Comparison of ENCODE assay signal across 1 cellular context in genomic region chr7:1101580-1102431, GRCh38.
TF ChIP-seq lines count a peak whose summit lies in the region.

No MANE protein-coding gene starts in this region.

TF ChIP-seq in IMR-90, 13 proteins besides CTCF, POLR2A, EP300 and RAD21:
- TF ChIP-seq RFX5 (IDR thresholded peaks at IDR 0.05; ENCODE audit: low read depth, low read length) = no peak
- no peak for TF ChIP-seq MXI1 (IDR thresholded peaks at IDR 0.05; ENCODE audit: borderline replicate concordance, low read depth, low read length)
- no peak for TF ChIP-seq RCOR1 (IDR thresholded peaks at IDR 0.05; ENCODE audit: insufficient replicate concordance, low read length)
- no peak for TF ChIP-seq SMC3 (IDR thresholded peaks at IDR 0.05; ENCODE audit: low read depth, low read length)
- TF ChIP-seq FOS (IDR thresholded peaks at IDR 0.05; ENCODE audit: low read depth, low read length) = no peak
- TF ChIP-seq CHD1 (IDR thresholded peaks at IDR 0.05; ENCODE audit: low read depth, low read length) = no peak
- TF ChIP-seq BHLHE40 (IDR thresholded peaks at IDR 0.05; ENCODE audit: low read depth, low read length) = no peak
- TF ChIP-seq MAZ (IDR thresholded peaks at IDR 0.05; ENCODE audit: borderline replicate concordance, low read depth, low read length) = no peak
- TF ChIP-seq ELK1 (IDR thresholded peaks at IDR 0.05; ENCODE audit: borderline replicate concordance, low read depth, low read length) = no peak
- TF ChIP-seq MAFK (IDR thresholded peaks at IDR 0.05; ENCODE audit: low read depth, low read length) = no peak
- TF ChIP-seq USF2 (IDR thresholded peaks at IDR 0.05; ENCODE audit: low read depth, low read length) = no peak
- TF ChIP-seq CEBPB (IDR thresholded peaks at IDR 0.05; ENCODE audit: low read depth, low read length) = no peak
- TF ChIP-seq NFE2L2 (IDR thresholded peaks at IDR 0.05; ENCODE audit: low read depth, low read length) = no peak
